1 cellular context compared by ENCODE assay signal in the genomic region with DNA sequence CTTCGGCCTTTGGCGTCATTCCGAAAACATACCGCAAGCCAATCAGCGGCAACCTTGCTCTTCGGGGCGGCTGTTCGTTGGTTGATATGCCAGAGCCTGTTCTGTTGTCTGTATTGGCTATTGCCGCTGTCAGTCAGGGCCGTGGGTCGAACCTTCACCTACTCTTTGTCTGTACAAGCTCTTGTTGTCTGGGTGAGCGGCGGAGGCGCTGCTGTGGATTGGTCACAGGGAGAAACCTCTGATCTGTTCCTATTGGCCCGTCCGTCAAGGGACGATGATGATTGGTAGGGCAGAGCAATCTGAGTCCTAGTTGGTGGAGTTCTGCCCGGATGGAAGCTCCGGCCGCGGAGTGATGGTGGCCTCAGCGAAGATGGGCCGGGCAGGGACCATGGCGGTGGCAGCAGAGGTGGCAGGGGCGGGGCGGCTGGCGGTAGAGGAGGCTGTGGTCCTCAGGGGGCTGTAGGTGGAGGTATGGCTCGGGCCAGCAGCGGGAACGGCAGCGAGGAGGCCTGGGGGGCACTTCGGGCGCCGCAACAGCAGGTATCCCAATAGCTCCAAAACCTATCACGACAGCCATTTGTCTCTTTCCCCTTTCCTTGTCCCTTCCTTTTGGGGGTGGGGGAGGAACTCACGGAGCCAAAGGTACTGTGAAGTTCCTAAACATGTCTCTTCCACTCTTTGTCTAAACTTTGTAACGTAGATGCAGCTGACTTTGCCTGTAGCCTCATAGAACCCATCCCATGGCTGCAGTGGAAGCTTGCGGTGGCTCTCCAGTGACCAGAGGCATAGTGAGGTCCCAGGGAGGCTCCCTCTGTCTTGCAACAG.
A peak's percentile ranks its signal among the peaks of the same experiment; 100 is the strongest.
TF ChIP-seq lines count a peak whose summit lies in the region.

A gene (plus strand): TSS at position 307 of the 825 bp plus-strand sequence. CDS start 165 bp downstream, at position 472.

TF ChIP-seq in GM12878, 131 proteins besides CTCF, POLR2A, EP300 and RAD21 (continued from another document and continues in another):
- TF ChIP-seq, protein P1, sequence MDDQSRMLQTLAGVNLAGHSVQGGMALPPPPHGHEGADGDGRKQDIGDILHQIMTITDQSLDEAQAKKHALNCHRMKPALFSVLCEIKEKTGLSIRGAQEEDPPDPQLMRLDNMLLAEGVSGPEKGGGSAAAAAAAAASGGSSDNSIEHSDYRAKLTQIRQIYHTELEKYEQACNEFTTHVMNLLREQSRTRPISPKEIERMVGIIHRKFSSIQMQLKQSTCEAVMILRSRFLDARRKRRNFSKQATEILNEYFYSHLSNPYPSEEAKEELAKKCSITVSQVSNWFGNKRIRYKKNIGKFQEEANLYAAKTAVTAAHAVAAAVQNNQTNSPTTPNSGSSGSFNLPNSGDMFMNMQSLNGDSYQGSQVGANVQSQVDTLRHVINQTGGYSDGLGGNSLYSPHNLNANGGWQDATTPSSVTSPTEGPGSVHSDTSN (IDR thresholded peaks at IDR 0.05; ENCODE audit: insufficient replicate concordance, low read depth, low read length), result peak; percentile 98
- TF ChIP-seq KAT2A (conservative IDR thresholded peaks at IDR 0.05; ENCODE audit: control insufficient read depth, low read depth, low read length) (no peak), MTA3 (IDR thresholded peaks at IDR 0.05; ENCODE audit: borderline replicate concordance, low read length) (0 out of 2 replicates have a peak, but pooled peaks have one; percentile 8), TAF1 (IDR thresholded peaks at IDR 0.05; ENCODE audit: borderline replicate concordance, low read depth, low read length) (no peak), NFYA (IDR thresholded peaks at IDR 0.05; ENCODE audit: borderline replicate concordance, low read depth, low read length) (peak; percentile 50; the same call in 1 of the 2 replicates), IKZF1 (conservative IDR thresholded peaks at IDR 0.05) (peak; percentile 77), SIN3A (IDR thresholded peaks at IDR 0.05; ENCODE audit: low read depth, low read length) (no peak), CHD1 (IDR thresholded peaks at IDR 0.05; ENCODE audit: low read depth, low read length) (no peak), TCF7 (IDR thresholded peaks at IDR 0.05; ENCODE audit: borderline replicate concordance) (no peak), MXI1 (IDR thresholded peaks at IDR 0.05; ENCODE audit: low read depth, low read length) (no peak), CREM (IDR thresholded peaks at IDR 0.05; ENCODE audit: low read depth) (peak; percentile 71; the same call in 1 of the 2 replicates), BACH1 (IDR thresholded peaks at IDR 0.05; ENCODE audit: borderline replicate concordance) (0 out of 2 replicates have a peak, but pooled peaks have one; percentile 15), HCFC1 (IDR thresholded peaks at IDR 0.05; ENCODE audit: low read length) (no peak; the same call in 1 of the 2 replicates), SREBF1 (IDR thresholded peaks at IDR 0.05; ENCODE audit: low read length) (no peak), PML (IDR thresholded peaks at IDR 0.05; ENCODE audit: low read length) (0 out of 2 replicates have a peak, but pooled peaks have one; percentile 40), CREB1 (IDR thresholded peaks at IDR 0.05; ENCODE audit: low read depth) (peak; percentile 92), NR2F1 (conservative IDR thresholded peaks at IDR 0.05) (no peak), KDM1A (IDR thresholded peaks at IDR 0.05; ENCODE audit: borderline replicate concordance) (no peak), SP1 (IDR thresholded peaks at IDR 0.05; ENCODE audit: low read depth, low read length) (peak; percentile 96), RUNX3 (IDR thresholded peaks at IDR 0.05; ENCODE audit: low read length) (no peak; the same call in 1 of the 2 replicates), MTA2 (IDR thresholded peaks at IDR 0.05; ENCODE audit: low read depth) (no peak), GABPA (IDR thresholded peaks at IDR 0.05; ENCODE audit: low read depth) (peak; percentile 38; the same call in 1 of the 2 replicates), LARP7 (IDR thresholded peaks at IDR 0.05) (no peak), NR2C1 (IDR thresholded peaks at IDR 0.05) (no peak), RELA (IDR thresholded peaks at IDR 0.05; ENCODE audit: borderline replicate concordance, partially characterized antibody) (no peak), SREBF2 (IDR thresholded peaks at IDR 0.05; ENCODE audit: low read length) (no peak), ATF7 (IDR thresholded peaks at IDR 0.05; ENCODE audit: low read depth) (peak; percentile 23; the same call in 1 of the 2 replicates), RFX5 (IDR thresholded peaks at IDR 0.05; ENCODE audit: low read depth, low read length) (peak; percentile 89), ASH2L (IDR thresholded peaks at IDR 0.05; ENCODE audit: borderline replicate concordance, low read depth) (no peak), BRCA1 (IDR thresholded peaks at IDR 0.05; ENCODE audit: low read depth, low read length) (no peak), POU2F2 (IDR thresholded peaks at IDR 0.05; ENCODE audit: borderline replicate concordance, low read depth, low read length) (peak; percentile 59; the same call in 2 of the 3 replicates)
- TF ChIP-seq, protein P2, sequence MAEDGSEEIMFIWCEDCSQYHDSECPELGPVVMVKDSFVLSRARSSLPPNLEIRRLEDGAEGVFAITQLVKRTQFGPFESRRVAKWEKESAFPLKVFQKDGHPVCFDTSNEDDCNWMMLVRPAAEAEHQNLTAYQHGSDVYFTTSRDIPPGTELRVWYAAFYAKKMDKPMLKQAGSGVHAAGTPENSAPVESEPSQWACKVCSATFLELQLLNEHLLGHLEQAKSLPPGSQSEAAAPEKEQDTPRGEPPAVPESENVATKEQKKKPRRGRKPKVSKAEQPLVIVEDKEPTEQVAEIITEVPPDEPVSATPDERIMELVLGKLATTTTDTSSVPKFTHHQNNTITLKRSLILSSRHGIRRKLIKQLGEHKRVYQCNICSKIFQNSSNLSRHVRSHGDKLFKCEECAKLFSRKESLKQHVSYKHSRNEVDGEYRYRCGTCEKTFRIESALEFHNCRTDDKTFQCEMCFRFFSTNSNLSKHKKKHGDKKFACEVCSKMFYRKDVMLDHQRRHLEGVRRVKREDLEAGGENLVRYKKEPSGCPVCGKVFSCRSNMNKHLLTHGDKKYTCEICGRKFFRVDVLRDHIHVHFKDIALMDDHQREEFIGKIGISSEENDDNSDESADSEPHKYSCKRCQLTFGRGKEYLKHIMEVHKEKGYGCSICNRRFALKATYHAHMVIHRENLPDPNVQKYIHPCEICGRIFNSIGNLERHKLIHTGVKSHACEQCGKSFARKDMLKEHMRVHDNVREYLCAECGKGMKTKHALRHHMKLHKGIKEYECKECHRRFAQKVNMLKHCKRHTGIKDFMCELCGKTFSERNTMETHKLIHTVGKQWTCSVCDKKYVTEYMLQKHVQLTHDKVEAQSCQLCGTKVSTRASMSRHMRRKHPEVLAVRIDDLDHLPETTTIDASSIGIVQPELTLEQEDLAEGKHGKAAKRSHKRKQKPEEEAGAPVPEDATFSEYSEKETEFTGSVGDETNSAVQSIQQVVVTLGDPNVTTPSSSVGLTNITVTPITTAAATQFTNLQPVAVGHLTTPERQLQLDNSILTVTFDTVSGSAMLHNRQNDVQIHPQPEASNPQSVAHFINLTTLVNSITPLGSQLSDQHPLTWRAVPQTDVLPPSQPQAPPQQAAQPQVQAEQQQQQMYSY (CRISPR knock-in tag; IDR thresholded peaks at IDR 0.05), result no peak
- TF ChIP-seq, protein P3, sequence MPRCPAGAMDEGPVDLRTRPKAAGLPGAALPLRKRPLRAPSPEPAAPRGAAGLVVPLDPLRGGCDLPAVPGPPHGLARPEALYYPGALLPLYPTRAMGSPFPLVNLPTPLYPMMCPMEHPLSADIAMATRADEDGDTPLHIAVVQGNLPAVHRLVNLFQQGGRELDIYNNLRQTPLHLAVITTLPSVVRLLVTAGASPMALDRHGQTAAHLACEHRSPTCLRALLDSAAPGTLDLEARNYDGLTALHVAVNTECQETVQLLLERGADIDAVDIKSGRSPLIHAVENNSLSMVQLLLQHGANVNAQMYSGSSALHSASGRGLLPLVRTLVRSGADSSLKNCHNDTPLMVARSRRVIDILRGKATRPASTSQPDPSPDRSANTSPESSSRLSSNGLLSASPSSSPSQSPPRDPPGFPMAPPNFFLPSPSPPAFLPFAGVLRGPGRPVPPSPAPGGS (IDR thresholded peaks at IDR 0.05; ENCODE audit: borderline replicate concordance, insufficient read depth, low read depth, low read length, poor library complexity, severe bottlenecking), result peak; percentile 11
- TF ChIP-seq, protein P4, sequence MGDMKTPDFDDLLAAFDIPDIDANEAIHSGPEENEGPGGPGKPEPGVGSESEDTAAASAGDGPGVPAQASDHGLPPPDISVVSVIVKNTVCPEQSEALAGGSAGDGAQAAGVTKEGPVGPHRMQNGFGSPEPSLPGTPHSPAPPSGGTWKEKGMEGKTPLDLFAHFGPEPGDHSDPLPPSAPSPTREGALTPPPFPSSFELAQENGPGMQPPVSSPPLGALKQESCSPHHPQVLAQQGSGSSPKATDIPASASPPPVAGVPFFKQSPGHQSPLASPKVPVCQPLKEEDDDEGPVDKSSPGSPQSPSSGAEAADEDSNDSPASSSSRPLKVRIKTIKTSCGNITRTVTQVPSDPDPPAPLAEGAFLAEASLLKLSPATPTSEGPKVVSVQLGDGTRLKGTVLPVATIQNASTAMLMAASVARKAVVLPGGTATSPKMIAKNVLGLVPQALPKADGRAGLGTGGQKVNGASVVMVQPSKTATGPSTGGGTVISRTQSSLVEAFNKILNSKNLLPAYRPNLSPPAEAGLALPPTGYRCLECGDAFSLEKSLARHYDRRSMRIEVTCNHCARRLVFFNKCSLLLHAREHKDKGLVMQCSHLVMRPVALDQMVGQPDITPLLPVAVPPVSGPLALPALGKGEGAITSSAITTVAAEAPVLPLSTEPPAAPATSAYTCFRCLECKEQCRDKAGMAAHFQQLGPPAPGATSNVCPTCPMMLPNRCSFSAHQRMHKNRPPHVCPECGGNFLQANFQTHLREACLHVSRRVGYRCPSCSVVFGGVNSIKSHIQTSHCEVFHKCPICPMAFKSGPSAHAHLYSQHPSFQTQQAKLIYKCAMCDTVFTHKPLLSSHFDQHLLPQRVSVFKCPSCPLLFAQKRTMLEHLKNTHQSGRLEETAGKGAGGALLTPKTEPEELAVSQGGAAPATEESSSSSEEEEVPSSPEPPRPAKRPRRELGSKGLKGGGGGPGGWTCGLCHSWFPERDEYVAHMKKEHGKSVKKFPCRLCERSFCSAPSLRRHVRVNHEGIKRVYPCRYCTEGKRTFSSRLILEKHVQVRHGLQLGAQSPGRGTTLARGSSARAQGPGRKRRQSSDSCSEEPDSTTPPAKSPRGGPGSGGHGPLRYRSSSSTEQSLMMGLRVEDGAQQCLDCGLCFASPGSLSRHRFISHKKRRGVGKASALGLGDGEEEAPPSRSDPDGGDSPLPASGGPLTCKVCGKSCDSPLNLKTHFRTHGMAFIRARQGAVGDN (IDR thresholded peaks at IDR 0.05), result no peak
- TF ChIP-seq, protein P5, sequence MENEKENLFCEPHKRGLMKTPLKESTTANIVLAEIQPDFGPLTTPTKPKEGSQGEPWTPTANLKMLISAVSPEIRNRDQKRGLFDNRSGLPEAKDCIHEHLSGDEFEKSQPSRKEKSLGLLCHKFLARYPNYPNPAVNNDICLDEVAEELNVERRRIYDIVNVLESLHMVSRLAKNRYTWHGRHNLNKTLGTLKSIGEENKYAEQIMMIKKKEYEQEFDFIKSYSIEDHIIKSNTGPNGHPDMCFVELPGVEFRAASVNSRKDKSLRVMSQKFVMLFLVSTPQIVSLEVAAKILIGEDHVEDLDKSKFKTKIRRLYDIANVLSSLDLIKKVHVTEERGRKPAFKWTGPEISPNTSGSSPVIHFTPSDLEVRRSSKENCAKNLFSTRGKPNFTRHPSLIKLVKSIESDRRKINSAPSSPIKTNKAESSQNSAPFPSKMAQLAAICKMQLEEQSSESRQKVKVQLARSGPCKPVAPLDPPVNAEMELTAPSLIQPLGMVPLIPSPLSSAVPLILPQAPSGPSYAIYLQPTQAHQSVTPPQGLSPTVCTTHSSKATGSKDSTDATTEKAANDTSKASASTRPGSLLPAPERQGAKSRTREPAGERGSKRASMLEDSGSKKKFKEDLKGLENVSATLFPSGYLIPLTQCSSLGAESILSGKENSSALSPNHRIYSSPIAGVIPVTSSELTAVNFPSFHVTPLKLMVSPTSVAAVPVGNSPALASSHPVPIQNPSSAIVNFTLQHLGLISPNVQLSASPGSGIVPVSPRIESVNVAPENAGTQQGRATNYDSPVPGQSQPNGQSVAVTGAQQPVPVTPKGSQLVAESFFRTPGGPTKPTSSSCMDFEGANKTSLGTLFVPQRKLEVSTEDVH (IDR thresholded peaks at IDR 0.05; ENCODE audit: low read depth, partially characterized antibody), result no peak
- TF ChIP-seq, protein P6, sequence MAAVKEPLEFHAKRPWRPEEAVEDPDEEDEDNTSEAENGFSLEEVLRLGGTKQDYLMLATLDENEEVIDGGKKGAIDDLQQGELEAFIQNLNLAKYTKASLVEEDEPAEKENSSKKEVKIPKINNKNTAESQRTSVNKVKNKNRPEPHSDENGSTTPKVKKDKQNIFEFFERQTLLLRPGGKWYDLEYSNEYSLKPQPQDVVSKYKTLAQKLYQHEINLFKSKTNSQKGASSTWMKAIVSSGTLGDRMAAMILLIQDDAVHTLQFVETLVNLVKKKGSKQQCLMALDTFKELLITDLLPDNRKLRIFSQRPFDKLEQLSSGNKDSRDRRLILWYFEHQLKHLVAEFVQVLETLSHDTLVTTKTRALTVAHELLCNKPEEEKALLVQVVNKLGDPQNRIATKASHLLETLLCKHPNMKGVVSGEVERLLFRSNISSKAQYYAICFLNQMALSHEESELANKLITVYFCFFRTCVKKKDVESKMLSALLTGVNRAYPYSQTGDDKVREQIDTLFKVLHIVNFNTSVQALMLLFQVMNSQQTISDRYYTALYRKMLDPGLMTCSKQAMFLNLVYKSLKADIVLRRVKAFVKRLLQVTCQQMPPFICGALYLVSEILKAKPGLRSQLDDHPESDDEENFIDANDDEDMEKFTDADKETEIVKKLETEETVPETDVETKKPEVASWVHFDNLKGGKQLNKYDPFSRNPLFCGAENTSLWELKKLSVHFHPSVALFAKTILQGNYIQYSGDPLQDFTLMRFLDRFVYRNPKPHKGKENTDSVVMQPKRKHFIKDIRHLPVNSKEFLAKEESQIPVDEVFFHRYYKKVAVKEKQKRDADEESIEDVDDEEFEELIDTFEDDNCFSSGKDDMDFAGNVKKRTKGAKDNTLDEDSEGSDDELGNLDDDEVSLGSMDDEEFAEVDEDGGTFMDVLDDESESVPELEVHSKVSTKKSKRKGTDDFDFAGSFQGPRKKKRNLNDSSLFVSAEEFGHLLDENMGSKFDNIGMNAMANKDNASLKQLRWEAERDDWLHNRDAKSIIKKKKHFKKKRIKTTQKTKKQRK (IDR thresholded peaks at IDR 0.05; ENCODE audit: low read depth, low read length), result peak; percentile 78; the same call in 1 of the 2 replicates
- TF ChIP-seq, protein P7, sequence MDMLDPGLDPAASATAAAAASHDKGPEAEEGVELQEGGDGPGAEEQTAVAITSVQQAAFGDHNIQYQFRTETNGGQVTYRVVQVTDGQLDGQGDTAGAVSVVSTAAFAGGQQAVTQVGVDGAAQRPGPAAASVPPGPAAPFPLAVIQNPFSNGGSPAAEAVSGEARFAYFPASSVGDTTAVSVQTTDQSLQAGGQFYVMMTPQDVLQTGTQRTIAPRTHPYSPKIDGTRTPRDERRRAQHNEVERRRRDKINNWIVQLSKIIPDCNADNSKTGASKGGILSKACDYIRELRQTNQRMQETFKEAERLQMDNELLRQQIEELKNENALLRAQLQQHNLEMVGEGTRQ (IDR thresholded peaks at IDR 0.05; ENCODE audit: borderline replicate concordance, low read depth, low read length), result no peak
- TF ChIP-seq, protein P8, sequence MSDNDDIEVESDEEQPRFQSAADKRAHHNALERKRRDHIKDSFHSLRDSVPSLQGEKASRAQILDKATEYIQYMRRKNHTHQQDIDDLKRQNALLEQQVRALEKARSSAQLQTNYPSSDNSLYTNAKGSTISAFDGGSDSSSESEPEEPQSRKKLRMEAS (IDR thresholded peaks at IDR 0.05; ENCODE audit: low read depth, low read length), result no peak
